8 cellular contexts compared by ENCODE assay signal in the genomic region with DNA sequence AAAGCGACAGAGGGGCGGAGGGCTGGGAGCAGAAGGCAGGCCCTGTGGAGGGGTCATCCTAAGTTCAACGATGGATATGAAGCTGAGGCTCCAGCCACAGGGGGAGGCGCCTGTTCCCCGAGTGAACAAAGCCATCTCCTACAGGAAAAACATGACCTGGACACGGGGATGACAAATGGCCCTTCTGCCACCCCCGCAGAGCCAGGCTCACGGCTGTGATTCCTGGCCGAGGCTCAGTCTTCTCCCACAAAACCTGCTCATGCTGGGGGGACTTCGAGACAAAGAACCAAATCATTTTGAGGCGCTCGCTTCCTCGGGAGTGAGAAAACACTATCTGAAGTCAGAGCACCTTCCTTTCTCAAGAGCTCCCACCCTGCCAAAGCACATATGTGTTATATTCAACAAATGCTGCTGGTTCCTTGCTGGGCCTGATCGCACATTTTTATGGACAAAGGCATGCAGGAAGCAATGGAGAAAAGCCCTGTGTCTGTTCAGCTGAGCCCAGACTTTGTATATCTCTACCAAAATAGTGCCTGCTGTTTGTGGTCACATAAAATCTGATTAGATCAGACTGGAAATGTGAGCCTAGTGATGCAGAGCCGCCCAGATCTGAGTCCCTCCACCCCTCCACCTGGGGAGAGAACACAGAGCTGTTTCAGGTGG. TPM values are rescaled to one million over a fixed set of nuclear protein-coding genes. Genes with fewer than 3 reads are reported as not detected.
DNase-seq lines count a peak whose midpoint lies in the region; ATAC-seq and TF ChIP-seq lines count a peak whose summit lies in the region.

No MANE protein-coding gene starts in this region.

- H3K36me3 Mint-ChIP-seq in natural killer cell treated with Interleukin-12 subunit alpha and Interleukin-12 subunit beta and Interleukin-15 and Interleukin-18, amount 100 ng/mL, for 72 hours: no peaks in the 10 kb centered on the region
- no peaks in the 10 kb centered on the region for H3K36me3 Mint-ChIP-seq in T-helper 2 cell treated with Interferon-gamma antibody and Interleukin-4, amounts not matched to agents 5 μg/mL and 100 μg/mL, for 36 hours (ENCODE audit: low read depth)
- H3K36me3 Mint-ChIP-seq in activated CD8-positive, alpha-beta memory T cell treated with anti-CD3 and anti-CD28 coated beads, Interleukin-2, amount 10 ng/mL, durations not matched to agents 7 days and 5 days: no peaks in the 10 kb centered on the region

- in situ Hi-C loops in astrocyte of the cerebellum (cut with HindIII; ENCODE audit: low sequenced_read_pairs): loop anchor here (5.0 kb wide), 2 partner anchors 63 to 92 kb away; no protein-coding TSS in a partner anchor

- H3K27ac Mint-ChIP-seq in natural killer cell treated with Interleukin-12 subunit alpha and Interleukin-12 subunit beta and Interleukin-15 and Interleukin-18, amount 100 ng/mL, for 72 hours: no peak overlapping the region
- H3K27ac Mint-ChIP-seq in T-helper 2 cell treated with Interferon-gamma antibody and Interleukin-4, amounts not matched to agents 5 μg/mL and 100 μg/mL, for 36 hours: no peak overlapping the region
- no peak overlapping the region for H3K27ac Mint-ChIP-seq in activated CD8-positive, alpha-beta memory T cell treated with anti-CD3 and anti-CD28 coated beads, Interleukin-2, amount 10 ng/mL, durations not matched to agents 7 days and 5 days

- peak overlapping the region; percentile 23 for H3K4me3 ChIP-seq in astrocyte of the cerebellum (ENCODE audit: low read depth, low read length)

- CTCF ChIA-PET in activated CD8-positive, alpha-beta memory T cell treated with anti-CD3 and anti-CD28 coated beads, Interleukin-2, amount 10 ng/mL, durations not matched to agents 7 days and 5 days (lab: Charles Lee): no interaction called here

- peak; percentile 58 for DNase-seq in HT1080 (ENCODE audit: low read depth)
- DNase-seq in astrocyte of the cerebellum (ENCODE audit: low read depth): peak; percentile 79
- DNase-seq in left lobe of liver (ENCODE audit: low spot score): no peak
- no peak for DNase-seq in natural killer cell treated with Interleukin-12 subunit alpha and Interleukin-12 subunit beta and Interleukin-15 and Interleukin-18, amount 100 ng/mL, for 72 hours (ENCODE audit: low spot score)
- DNase-seq in T-helper 2 cell treated with Interferon-gamma antibody and Interleukin-4, amounts not matched to agents 5 μg/mL and 100 μg/mL, for 36 hours (ENCODE audit: low spot score): no peak
- DNase-seq in activated CD4-positive, alpha-beta T cell treated with anti-CD3 and anti-CD28 coated beads, Interleukin-2, amount 50 U/mL, for 4 hours: no peak
- DNase-seq in activated CD8-positive, alpha-beta memory T cell treated with anti-CD3 and anti-CD28 coated beads, Interleukin-2, amount 10 ng/mL, durations not matched to agents 7 days and 5 days: no peak

- ATAC-seq in GM18868 (IDR thresholded peaks at IDR 0.05; ENCODE audit: unreplicated experiment) (peak; percentile 68), left lobe of liver (peak; percentile 13)
- no peak for ATAC-seq in natural killer cell treated with Interleukin-12 subunit alpha and Interleukin-12 subunit beta and Interleukin-15 and Interleukin-18, amount 100 ng/mL, for 72 hours
- no peak for ATAC-seq in activated CD8-positive, alpha-beta memory T cell treated with anti-CD3 and anti-CD28 coated beads, Interleukin-2, amount 10 ng/mL, durations not matched to agents 7 days and 5 days

- H3K4me3 Mint-ChIP-seq in natural killer cell treated with Interleukin-12 subunit alpha and Interleukin-12 subunit beta and Interleukin-15 and Interleukin-18, amount 100 ng/mL, for 72 hours: no peak overlapping the region
- no peak overlapping the region for H3K4me3 Mint-ChIP-seq in T-helper 2 cell treated with Interferon-gamma antibody and Interleukin-4, amounts not matched to agents 5 μg/mL and 100 μg/mL, for 36 hours
- H3K4me3 Mint-ChIP-seq in activated CD8-positive, alpha-beta memory T cell treated with anti-CD3 and anti-CD28 coated beads, Interleukin-2, amount 10 ng/mL, durations not matched to agents 7 days and 5 days: no peak overlapping the region

- TF ChIP-seq CTCF in astrocyte of the cerebellum (IDR thresholded peaks at IDR 0.05; ENCODE audit: low read depth, low read length, missing control alignments): no peak

- no peaks in the 10 kb centered on the region for H3K9me3 Mint-ChIP-seq in natural killer cell treated with Interleukin-12 subunit alpha and Interleukin-12 subunit beta and Interleukin-15 and Interleukin-18, amount 100 ng/mL, for 72 hours
- H3K9me3 Mint-ChIP-seq in T-helper 2 cell treated with Interferon-gamma antibody and Interleukin-4, amounts not matched to agents 5 μg/mL and 100 μg/mL, for 36 hours: no peaks in the 10 kb centered on the region
- no peaks in the 10 kb centered on the region for H3K9me3 Mint-ChIP-seq in activated CD8-positive, alpha-beta memory T cell treated with anti-CD3 and anti-CD28 coated beads, Interleukin-2, amount 10 ng/mL, durations not matched to agents 7 days and 5 days (ENCODE audit: low read depth)

- H3K27me3 Mint-ChIP-seq in natural killer cell treated with Interleukin-12 subunit alpha and Interleukin-12 subunit beta and Interleukin-15 and Interleukin-18, amount 100 ng/mL, for 72 hours: peaks cover 18 to 28% of the 10 kb centered on the region in 2 donors
- H3K27me3 Mint-ChIP-seq in T-helper 2 cell treated with Interferon-gamma antibody and Interleukin-4, amounts not matched to agents 5 μg/mL and 100 μg/mL, for 36 hours (ENCODE audit: low read depth): peaks cover 18% of the 10 kb centered on the region
- H3K27me3 Mint-ChIP-seq in activated CD8-positive, alpha-beta memory T cell treated with anti-CD3 and anti-CD28 coated beads, Interleukin-2, amount 10 ng/mL, durations not matched to agents 7 days and 5 days: peaks cover 22% of the 10 kb centered on the region

- no peaks in the 10 kb centered on the region for H3K4me1 Mint-ChIP-seq in natural killer cell treated with Interleukin-12 subunit alpha and Interleukin-12 subunit beta and Interleukin-15 and Interleukin-18, amount 100 ng/mL, for 72 hours (ENCODE audit: low read depth in 2 of 2)
- peaks cover under 1% of the 10 kb centered on the region for H3K4me1 Mint-ChIP-seq in T-helper 2 cell treated with Interferon-gamma antibody and Interleukin-4, amounts not matched to agents 5 μg/mL and 100 μg/mL, for 36 hours (ENCODE audit: low read depth)
- H3K4me1 Mint-ChIP-seq in activated CD8-positive, alpha-beta memory T cell treated with anti-CD3 and anti-CD28 coated beads, Interleukin-2, amount 10 ng/mL, durations not matched to agents 7 days and 5 days: peaks cover 10% of the 10 kb centered on the region

RNA-seq across cellular contexts. Expression of a gene that starts 5.6 kb away (rescaled TPM):
- not detected in 2 replicates for total RNA-seq in HT1080 (2014; rRNA removed; shearing (Covaris generic))
- not detected in 2 replicates for polyA plus RNA-seq in HT1080 (2015; cell fraction: cytosol; rRNA removed)
- polyA plus RNA-seq in HT1080 (2015; cell fraction: nucleus; rRNA removed): not detected in 2 replicates
- 29.8 TPM for total RNA-seq in left lobe of liver
- total RNA-seq in natural killer cell treated with Interleukin-12 subunit alpha and Interleukin-12 subunit beta and Interleukin-15 and Interleukin-18, amount 100 ng/mL, for 72 hours: not detected
- total RNA-seq in activated CD8-positive, alpha-beta memory T cell treated with anti-CD3 and anti-CD28 coated beads, Interleukin-2, amount 10 ng/mL, durations not matched to agents 7 days and 5 days: not detected

RNA-seq across cellular contexts. Expression of a gene that starts 57.6 kb away (rescaled TPM):
- total RNA-seq in HT1080 (2014; rRNA removed; shearing (Covaris generic)): not detected in 2 replicates
- polyA plus RNA-seq in HT1080 (2015; cell fraction: cytosol; rRNA removed): not detected in 2 replicates
- polyA plus RNA-seq in HT1080 (2015; cell fraction: nucleus; rRNA removed): not detected in 2 replicates
- not detected for total RNA-seq in left lobe of liver
- total RNA-seq in natural killer cell treated with Interleukin-12 subunit alpha and Interleukin-12 subunit beta and Interleukin-15 and Interleukin-18, amount 100 ng/mL, for 72 hours: not detected
- total RNA-seq in activated CD8-positive, alpha-beta memory T cell treated with anti-CD3 and anti-CD28 coated beads, Interleukin-2, amount 10 ng/mL, durations not matched to agents 7 days and 5 days: not detected

Comparison
In these comparisons a context has a peak if more than half of its experiments do, and no peak if none do; other contexts are left out.
1. ATAC-seq: peak in GM18868 (single experiment) and left lobe of liver (single experiment); none in natural killer cell treated with Interleukin-12 subunit alpha and Interleukin-12 subunit beta and Interleukin-15 and Interleukin-18, amount 100 ng/mL, for 72 hours (0 of 2) and activated CD8-positive, alpha-beta memory T cell treated with anti-CD3 and anti-CD28 coated beads, Interleukin-2, amount 10 ng/mL, durations not matched to agents 7 days and 5 days (single experiment).
2. DNase-seq: peak in HT1080 (single experiment) and astrocyte of the cerebellum (single experiment); none in left lobe of liver (single experiment), natural killer cell treated with Interleukin-12 subunit alpha and Interleukin-12 subunit beta and Interleukin-15 and Interleukin-18, amount 100 ng/mL, for 72 hours (single experiment), T-helper 2 cell treated with Interferon-gamma antibody and Interleukin-4, amounts not matched to agents 5 μg/mL and 100 μg/mL, for 36 hours (single experiment), activated CD4-positive, alpha-beta T cell treated with anti-CD3 and anti-CD28 coated beads, Interleukin-2, amount 50 U/mL, for 4 hours (0 of 2) and activated CD8-positive, alpha-beta memory T cell treated with anti-CD3 and anti-CD28 coated beads, Interleukin-2, amount 10 ng/mL, durations not matched to agents 7 days and 5 days (single experiment).
3. RNA of a gene that starts 5.6 kb away (total RNA-seq): 29.8 TPM in left lobe of liver (single experiment); not detected in activated CD8-positive, alpha-beta memory T cell treated with anti-CD3 and anti-CD28 coated beads, Interleukin-2, amount 10 ng/mL, durations not matched to agents 7 days and 5 days, not detected in HT1080 and not detected in natural killer cell treated with Interleukin-12 subunit alpha and Interleukin-12 subunit beta and Interleukin-15 and Interleukin-18, amount 100 ng/mL, for 72 hours; every median in the first group is over 10 times any median in the second.